In the genomic region with DNA sequence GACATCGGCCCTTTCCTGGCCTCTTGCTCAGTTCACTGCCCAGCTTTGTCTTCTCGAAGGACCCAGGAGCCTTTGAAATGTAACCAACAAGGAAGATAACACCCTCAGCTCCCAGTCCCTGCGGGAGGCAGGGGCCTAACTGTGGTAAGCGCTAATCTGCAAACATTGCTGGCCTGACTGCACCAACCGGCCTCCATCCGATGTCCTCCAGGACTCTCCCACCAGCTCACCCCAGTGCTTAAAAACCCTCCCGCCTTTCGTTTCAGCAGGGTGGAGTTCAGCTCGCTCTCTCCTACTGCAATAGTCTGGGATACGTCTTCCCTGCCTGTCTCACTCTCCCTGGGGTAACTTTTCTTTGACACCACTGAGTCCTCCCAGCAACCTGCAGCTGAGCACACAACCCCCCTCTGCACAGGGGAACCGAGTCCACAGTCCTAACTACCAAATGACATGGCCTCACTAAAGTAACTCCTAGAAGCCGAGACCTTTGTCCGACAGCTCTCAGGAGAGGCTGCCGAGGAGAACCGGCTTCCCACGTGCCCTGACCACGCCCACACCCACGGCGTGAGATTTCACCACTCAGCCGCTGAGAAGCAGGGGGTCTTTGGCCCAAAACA, we compare ENCODE assay signal across 9 cellular contexts.
A peak's percentile ranks its signal among the peaks of the same experiment; 100 is the strongest.
DNase-seq lines count a peak whose midpoint lies in the region; ATAC-seq and TF ChIP-seq lines count a peak whose summit lies in the region.
"Had no signal": no experiment of that assay in that cellular context is flagged by ENCODE, and none has a peak within 500 bp of the region (broad histone marks: within the 10 kb centered on the region; RNA-seq: fewer than 3 reads in every experiment).

No MANE protein-coding gene starts in this region.

- no peaks in the 10 kb centered on the region for H3K27me3 ChIP-seq in DOHH2 (ENCODE audit: control insufficient read depth, low read length)
- no peaks in the 10 kb centered on the region for H3K27me3 ChIP-seq in PC-3 (ENCODE audit: low read length)
- no peaks in the 10 kb centered on the region for H3K27me3 ChIP-seq in psoas muscle (ENCODE audit: insufficient read depth in 3 of 3, low read length in 2 of 3)
- H3K27me3 ChIP-seq: cardiac muscle cell had no signal

- intact Hi-C loops in PC-3 (cut with micrococcal nuclease), result loop anchor here (5.0 kb wide), 1 partner anchor 254 kb away; no protein-coding TSS in a partner anchor
- intact Hi-C loops in psoas muscle (cut with DNase I), result loop anchor here in 1 of 2 donors (5.0 kb wide), 1 partner anchor 76 kb away; the partner anchor contains the start of gene MBP

- no peak for DNase-seq in PC-3
- DNase-seq in fibroblast of mammary gland (ENCODE audit: low read depth), result peak; percentile 19
- no peak for DNase-seq in psoas muscle
- no peak for DNase-seq in pons (ENCODE audit: low spot score)
- DNase-seq in stimulated activated CD4-positive, alpha-beta T cell treated with anti-CD3 and anti-CD28 coated beads, Interleukin-4, amount 100 ng/mL, for 24 hours, result no peak

- H3K27ac ChIP-seq in DOHH2 (ENCODE audit: low read depth, low read length) (peak overlapping the region; percentile 74), PC-3 (ENCODE audit: low read length) (peak overlapping the region; percentile 98), psoas muscle (peak overlapping the region; percentile 83)
- H3K27ac ChIP-seq: cardiac muscle cell had no signal

- H3K4me3 ChIP-seq in DOHH2 (ENCODE audit: low read length), result peak overlapping the region; percentile 56
- no peak overlapping the region for H3K4me3 ChIP-seq in PC-3 (ENCODE audit: low read length)
- H3K4me3 ChIP-seq in fibroblast of mammary gland (ENCODE audit: control insufficient read depth, low read depth, low read length), result no peak overlapping the region
- peak overlapping the region; percentile 2 for H3K4me3 ChIP-seq in psoas muscle
- H3K4me3 ChIP-seq: cardiac muscle cell had no signal

- POLR2A ChIA-PET in PC-3 (lab: Charles Lee; ENCODE audit: unreplicated experiment), result no interaction called here

- H3K36me3 ChIP-seq in DOHH2 (ENCODE audit: control insufficient read depth, low read length), result peaks cover 22% of the 10 kb centered on the region
- peaks cover 2% of the 10 kb centered on the region; the same call in 1 of the 2 replicates for H3K36me3 ChIP-seq in PC-3 (ENCODE audit: low read depth, low read length)
- no peaks in the 10 kb centered on the region for H3K36me3 ChIP-seq in psoas muscle (ENCODE audit: insufficient read depth in 1 of 2, low read depth in 1 of 2)
- H3K36me3 ChIP-seq: cardiac muscle cell had no signal

- H3F3A ChIP-seq in DOHH2 (ENCODE audit: control insufficient read depth, insufficient read depth), result peaks cover 17% of the 10 kb centered on the region
- H3F3A ChIP-seq in PC-3 (ENCODE audit: low read length, unreplicated experiment), result peaks cover 8% of the 10 kb centered on the region

- peak overlapping the region; percentile 99 for H3K9ac ChIP-seq in PC-3 (ENCODE audit: low read length)

- BruUV-seq in PC-3 (replicated peaks; lab: Mats Ljungman, UMichigan), result no TSS peak

- peaks cover 14% of the 10 kb centered on the region for H3K79me2 ChIP-seq in DOHH2 (ENCODE audit: control insufficient read depth, low read length)
- H3K79me2 ChIP-seq in PC-3 (ENCODE audit: low read length), result peaks cover 37% of the 10 kb centered on the region

- no peaks in the 10 kb centered on the region for H3K9me2 ChIP-seq in DOHH2 (replicated peaks; ENCODE audit: control insufficient read depth, low read length)
- H3K9me2 ChIP-seq in PC-3 (replicated peaks; ENCODE audit: low read length), result no peaks in the 10 kb centered on the region

- CTCF ChIA-PET in PC-3 (lab: Charles Lee), result no interaction called here

- H3K9me3 ChIP-seq in DOHH2 (ENCODE audit: control insufficient read depth, insufficient read depth, low read length), result peaks cover 4% of the 10 kb centered on the region; the same call in 1 of the 2 replicates
- no peaks in the 10 kb centered on the region for H3K9me3 ChIP-seq in PC-3 (ENCODE audit: low read length)
- H3K9me3 ChIP-seq in psoas muscle, result no peaks in the 10 kb centered on the region

- ATAC-seq in PC-3 (no peak), psoas muscle (peak in 1 of 4 donors; percentile 3), GM21381 (IDR thresholded peaks at IDR 0.05; ENCODE audit: unreplicated experiment) (no peak), GM18517 (IDR thresholded peaks at IDR 0.05; ENCODE audit: unreplicated experiment) (no peak)

- peak overlapping the region; percentile 70 for H3K4me2 ChIP-seq in DOHH2 (ENCODE audit: low read length)
- no peak overlapping the region for H3K4me2 ChIP-seq in PC-3 (ENCODE audit: low read length)

- TF ChIP-seq CTCF in DOHH2 (IDR thresholded peaks at IDR 0.05; ENCODE audit: low read depth, low read length, poor library complexity, severe bottlenecking), result no peak
- TF ChIP-seq CTCF in PC-3 (conservative IDR thresholded peaks at IDR 0.05; ENCODE audit: low read depth, low read length), result no peak
- no peak for TF ChIP-seq CTCF in fibroblast of mammary gland (conservative IDR thresholded peaks at IDR 0.05; ENCODE audit: control insufficient read depth, insufficient read depth, low read depth, low read length)
- no peak for TF ChIP-seq CTCF in psoas muscle (IDR thresholded peaks at IDR 0.05)

- H2AFZ ChIP-seq in PC-3 (ENCODE audit: low read length), result no peak overlapping the region

- H3K4me1 ChIP-seq in DOHH2 (ENCODE audit: control insufficient read depth, low read length), result peaks cover 67% of the 10 kb centered on the region
- peaks cover 32% of the 10 kb centered on the region for H3K4me1 ChIP-seq in PC-3 (ENCODE audit: insufficient read depth, low read length)
- H3K4me1 ChIP-seq in psoas muscle, result peaks cover 63% of the 10 kb centered on the region

- no peaks in the 10 kb centered on the region for H4K20me1 ChIP-seq in DOHH2 (ENCODE audit: control insufficient read depth, insufficient read depth, low read depth, low read length)
- H4K20me1 ChIP-seq in PC-3 (ENCODE audit: low read length), result no peaks in the 10 kb centered on the region

- 40 to 58% (median 43%) methylated on average over 20 of the region's 20 CpGs for WGBS in psoas muscle, 3 donors

Comparison
In these comparisons a context has a peak if more than half of its experiments do, and no peak if none do; other contexts are left out.
1. H3K4me3 ChIP-seq: peak in DOHH2 (single experiment) and psoas muscle (single experiment); none in PC-3 (single experiment) and fibroblast of mammary gland (single experiment).
2. Peak in every context shown above with its lines, with median percentiles within 50 percentile points of each other: H3K27ac ChIP-seq.